Comparison of ENCODE assay signal across 3 cellular contexts in genomic region chr16:87647431-87648185, GRCh38.
TF ChIP-seq lines count a peak whose summit lies in the region.

No MANE protein-coding gene starts in this region.

TF ChIP-seq in SK-N-SH, 30 proteins besides CTCF, POLR2A, EP300 and RAD21 (continued from another document):
- TF ChIP-seq IRF3 (IDR thresholded peaks at IDR 0.05; ENCODE audit: low read depth, low read length) (no peak), TEAD4 (IDR thresholded peaks at IDR 0.05; ENCODE audit: borderline replicate concordance, insufficient read depth) (no peak), JUND (IDR thresholded peaks at IDR 0.05) (no peak), CHD2 (IDR thresholded peaks at IDR 0.05; ENCODE audit: low read length, partially characterized antibody) (no peak), ZBTB33 (IDR thresholded peaks at IDR 0.05; ENCODE audit: borderline replicate concordance, low read depth) (no peak), FOSL2 (IDR thresholded peaks at IDR 0.05; ENCODE audit: borderline replicate concordance, low read depth) (no peak), FOXM1 (IDR thresholded peaks at IDR 0.05; ENCODE audit: low read depth) (no peak), SIN3A (IDR thresholded peaks at IDR 0.05; ENCODE audit: borderline replicate concordance, low read depth, low read length) (no peak), MXI1 (IDR thresholded peaks at IDR 0.05; ENCODE audit: low read depth, low read length) (no peak), ELF1 (IDR thresholded peaks at IDR 0.05) (no peak), RFX5 (IDR thresholded peaks at IDR 0.05; ENCODE audit: low read length) (no peak), RCOR1 (IDR thresholded peaks at IDR 0.05; ENCODE audit: low read length) (no peak)
- TF ChIP-seq, protein P1, sequence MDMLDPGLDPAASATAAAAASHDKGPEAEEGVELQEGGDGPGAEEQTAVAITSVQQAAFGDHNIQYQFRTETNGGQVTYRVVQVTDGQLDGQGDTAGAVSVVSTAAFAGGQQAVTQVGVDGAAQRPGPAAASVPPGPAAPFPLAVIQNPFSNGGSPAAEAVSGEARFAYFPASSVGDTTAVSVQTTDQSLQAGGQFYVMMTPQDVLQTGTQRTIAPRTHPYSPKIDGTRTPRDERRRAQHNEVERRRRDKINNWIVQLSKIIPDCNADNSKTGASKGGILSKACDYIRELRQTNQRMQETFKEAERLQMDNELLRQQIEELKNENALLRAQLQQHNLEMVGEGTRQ (IDR thresholded peaks at IDR 0.05; ENCODE audit: borderline replicate concordance, low read depth, low read length), result no peak
TF ChIP-seq in SK-N-SH: peak in this region for 0.

TF ChIP-seq in SK-N-SH treated with all-trans-retinoic acid at 6 μM for 48 hours, 23 proteins besides CTCF, POLR2A, EP300 and RAD21 (continued from another document):
- no peak for TF ChIP-seq PPARA (CRISPR knock-in tag; IDR thresholded peaks at IDR 0.05; ENCODE audit: borderline replicate concordance)
- no peak for TF ChIP-seq ARNTL (CRISPR knock-in tag; IDR thresholded peaks at IDR 0.05; ENCODE audit: borderline replicate concordance, low read depth)
- no peak for TF ChIP-seq ZFP3 (CRISPR knock-in tag; IDR thresholded peaks at IDR 0.05)
- TF ChIP-seq ZNF70 (CRISPR knock-in tag; IDR thresholded peaks at IDR 0.05), result no peak
- TF ChIP-seq ISL1 (CRISPR knock-in tag; IDR thresholded peaks at IDR 0.05), result no peak
- TF ChIP-seq, protein P2, sequence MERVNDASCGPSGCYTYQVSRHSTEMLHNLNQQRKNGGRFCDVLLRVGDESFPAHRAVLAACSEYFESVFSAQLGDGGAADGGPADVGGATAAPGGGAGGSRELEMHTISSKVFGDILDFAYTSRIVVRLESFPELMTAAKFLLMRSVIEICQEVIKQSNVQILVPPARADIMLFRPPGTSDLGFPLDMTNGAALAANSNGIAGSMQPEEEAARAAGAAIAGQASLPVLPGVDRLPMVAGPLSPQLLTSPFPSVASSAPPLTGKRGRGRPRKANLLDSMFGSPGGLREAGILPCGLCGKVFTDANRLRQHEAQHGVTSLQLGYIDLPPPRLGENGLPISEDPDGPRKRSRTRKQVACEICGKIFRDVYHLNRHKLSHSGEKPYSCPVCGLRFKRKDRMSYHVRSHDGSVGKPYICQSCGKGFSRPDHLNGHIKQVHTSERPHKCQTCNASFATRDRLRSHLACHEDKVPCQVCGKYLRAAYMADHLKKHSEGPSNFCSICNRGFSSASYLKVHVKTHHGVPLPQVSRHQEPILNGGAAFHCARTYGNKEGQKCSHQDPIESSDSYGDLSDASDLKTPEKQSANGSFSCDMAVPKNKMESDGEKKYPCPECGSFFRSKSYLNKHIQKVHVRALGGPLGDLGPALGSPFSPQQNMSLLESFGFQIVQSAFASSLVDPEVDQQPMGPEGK (CRISPR knock-in tag; IDR thresholded peaks at IDR 0.05; ENCODE audit: borderline replicate concordance), result no peak
- no peak for TF ChIP-seq CSDC2 (CRISPR knock-in tag; IDR thresholded peaks at IDR 0.05)
- TF ChIP-seq BACH2 (CRISPR knock-in tag; IDR thresholded peaks at IDR 0.05; ENCODE audit: borderline replicate concordance), result no peak
- no peak for TF ChIP-seq POU6F1 (CRISPR knock-in tag; IDR thresholded peaks at IDR 0.05; ENCODE audit: borderline replicate concordance, low read depth)
- TF ChIP-seq GLIS3 (CRISPR knock-in tag; IDR thresholded peaks at IDR 0.05), result no peak
- TF ChIP-seq OSR1 (CRISPR knock-in tag; IDR thresholded peaks at IDR 0.05), result no peak
- TF ChIP-seq TOX (CRISPR knock-in tag; IDR thresholded peaks at IDR 0.05; ENCODE audit: borderline replicate concordance), result no peak
- TF ChIP-seq ZC3H10 (CRISPR knock-in tag; IDR thresholded peaks at IDR 0.05), result no peak
- TF ChIP-seq ZNF8 (CRISPR knock-in tag; IDR thresholded peaks at IDR 0.05), result no peak
- no peak for TF ChIP-seq RARB (CRISPR knock-in tag; IDR thresholded peaks at IDR 0.05)
- TF ChIP-seq TSHZ2 (CRISPR knock-in tag; IDR thresholded peaks at IDR 0.05), result no peak

TF ChIP-seq in H1, 55 proteins besides CTCF, POLR2A, EP300 and RAD21 (continued from another document):
- TF ChIP-seq SIN3A (conservative IDR thresholded peaks at IDR 0.05 in 1 of 2, IDR thresholded peaks at IDR 0.05 in 1 of 2; ENCODE audit: low read depth in 1 of 2, low read length in 2 of 2) (no peak), NANOG (IDR thresholded peaks at IDR 0.05; ENCODE audit: insufficient read depth, low read depth, low read length, poor library complexity, severe bottlenecking) (no peak), TEAD4 (IDR thresholded peaks at IDR 0.05; ENCODE audit: low read depth, low read length) (no peak), MAX (IDR thresholded peaks at IDR 0.05) (no peak), CTBP2 (IDR thresholded peaks at IDR 0.05; ENCODE audit: borderline replicate concordance, insufficient read depth, insufficient read length, low read length) (no peak), ZNF274 (IDR thresholded peaks at IDR 0.05; ENCODE audit: borderline replicate concordance, extremely low read depth, low read length) (no peak), PHF8 (conservative IDR thresholded peaks at IDR 0.05; ENCODE audit: low read depth, low read length) (no peak), GTF2F1 (IDR thresholded peaks at IDR 0.05; ENCODE audit: borderline replicate concordance, low read depth, low read length) (no peak), BCL11A (IDR thresholded peaks at IDR 0.05; ENCODE audit: low read depth in 2 of 2, low read length in 2 of 2) (no peak), FOSL1 (IDR thresholded peaks at IDR 0.05; ENCODE audit: insufficient read depth, low read depth, low read length) (no peak), KDM4A (IDR thresholded peaks at IDR 0.05; ENCODE audit: low read depth, low read length, severe bottlenecking) (no peak), KDM5A (IDR thresholded peaks at IDR 0.05; ENCODE audit: low read length) (no peak), RNF2 (IDR thresholded peaks at IDR 0.05; ENCODE audit: borderline replicate concordance, low read depth, low read length, missing control alignments, poor library complexity, severe bottlenecking) (no peak), CBX5 (IDR thresholded peaks at IDR 0.05; ENCODE audit: low read depth, low read length) (no peak), TCF12 (IDR thresholded peaks at IDR 0.05; ENCODE audit: low read depth, low read length) (no peak), SUZ12 (IDR thresholded peaks at IDR 0.05; ENCODE audit: low read length) (no peak), EGR1 (IDR thresholded peaks at IDR 0.05; ENCODE audit: borderline replicate concordance, low read depth, low read length) (no peak), JUND (IDR thresholded peaks at IDR 0.05; ENCODE audit: low read length) (no peak)
